Comparison of ENCODE assay signal across 1 cellular context in the genomic region with DNA sequence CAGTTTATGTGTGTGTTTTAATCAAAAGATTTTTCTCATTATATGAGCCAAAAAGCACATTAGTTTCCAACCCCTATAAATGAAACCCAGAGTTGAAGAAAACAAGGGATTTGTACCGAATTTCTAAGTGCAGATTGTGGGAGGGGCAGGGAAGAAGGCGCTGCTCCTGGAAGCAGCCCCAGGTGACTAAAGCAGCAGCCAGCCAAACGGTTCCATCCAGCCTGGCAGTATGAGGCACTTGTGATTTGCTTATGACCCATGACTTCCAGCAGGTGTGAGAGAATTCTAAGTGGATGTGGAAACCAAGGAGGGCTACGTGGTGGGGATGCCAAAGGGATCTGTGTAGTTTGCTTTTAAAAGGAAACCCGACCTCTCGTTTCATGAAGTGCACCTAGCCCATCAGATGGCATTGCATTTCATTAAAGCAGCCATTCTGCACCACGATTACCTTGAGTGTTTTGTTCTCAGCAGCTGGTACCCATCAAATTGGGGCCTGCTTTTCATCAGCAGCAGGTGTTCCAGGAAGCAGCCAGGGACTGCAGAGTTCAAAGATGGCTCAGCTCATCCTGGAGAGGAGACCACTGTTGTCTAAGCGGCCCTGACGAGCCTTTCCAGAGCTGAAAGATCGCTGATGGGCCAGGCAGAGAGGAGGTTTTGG.
TF ChIP-seq lines count a peak whose summit lies in the region.

No MANE protein-coding gene starts in this region.

TF ChIP-seq in GM23338, 12 proteins besides CTCF, POLR2A, EP300 and RAD21 (continued from another document):
- TF ChIP-seq, protein P1, sequence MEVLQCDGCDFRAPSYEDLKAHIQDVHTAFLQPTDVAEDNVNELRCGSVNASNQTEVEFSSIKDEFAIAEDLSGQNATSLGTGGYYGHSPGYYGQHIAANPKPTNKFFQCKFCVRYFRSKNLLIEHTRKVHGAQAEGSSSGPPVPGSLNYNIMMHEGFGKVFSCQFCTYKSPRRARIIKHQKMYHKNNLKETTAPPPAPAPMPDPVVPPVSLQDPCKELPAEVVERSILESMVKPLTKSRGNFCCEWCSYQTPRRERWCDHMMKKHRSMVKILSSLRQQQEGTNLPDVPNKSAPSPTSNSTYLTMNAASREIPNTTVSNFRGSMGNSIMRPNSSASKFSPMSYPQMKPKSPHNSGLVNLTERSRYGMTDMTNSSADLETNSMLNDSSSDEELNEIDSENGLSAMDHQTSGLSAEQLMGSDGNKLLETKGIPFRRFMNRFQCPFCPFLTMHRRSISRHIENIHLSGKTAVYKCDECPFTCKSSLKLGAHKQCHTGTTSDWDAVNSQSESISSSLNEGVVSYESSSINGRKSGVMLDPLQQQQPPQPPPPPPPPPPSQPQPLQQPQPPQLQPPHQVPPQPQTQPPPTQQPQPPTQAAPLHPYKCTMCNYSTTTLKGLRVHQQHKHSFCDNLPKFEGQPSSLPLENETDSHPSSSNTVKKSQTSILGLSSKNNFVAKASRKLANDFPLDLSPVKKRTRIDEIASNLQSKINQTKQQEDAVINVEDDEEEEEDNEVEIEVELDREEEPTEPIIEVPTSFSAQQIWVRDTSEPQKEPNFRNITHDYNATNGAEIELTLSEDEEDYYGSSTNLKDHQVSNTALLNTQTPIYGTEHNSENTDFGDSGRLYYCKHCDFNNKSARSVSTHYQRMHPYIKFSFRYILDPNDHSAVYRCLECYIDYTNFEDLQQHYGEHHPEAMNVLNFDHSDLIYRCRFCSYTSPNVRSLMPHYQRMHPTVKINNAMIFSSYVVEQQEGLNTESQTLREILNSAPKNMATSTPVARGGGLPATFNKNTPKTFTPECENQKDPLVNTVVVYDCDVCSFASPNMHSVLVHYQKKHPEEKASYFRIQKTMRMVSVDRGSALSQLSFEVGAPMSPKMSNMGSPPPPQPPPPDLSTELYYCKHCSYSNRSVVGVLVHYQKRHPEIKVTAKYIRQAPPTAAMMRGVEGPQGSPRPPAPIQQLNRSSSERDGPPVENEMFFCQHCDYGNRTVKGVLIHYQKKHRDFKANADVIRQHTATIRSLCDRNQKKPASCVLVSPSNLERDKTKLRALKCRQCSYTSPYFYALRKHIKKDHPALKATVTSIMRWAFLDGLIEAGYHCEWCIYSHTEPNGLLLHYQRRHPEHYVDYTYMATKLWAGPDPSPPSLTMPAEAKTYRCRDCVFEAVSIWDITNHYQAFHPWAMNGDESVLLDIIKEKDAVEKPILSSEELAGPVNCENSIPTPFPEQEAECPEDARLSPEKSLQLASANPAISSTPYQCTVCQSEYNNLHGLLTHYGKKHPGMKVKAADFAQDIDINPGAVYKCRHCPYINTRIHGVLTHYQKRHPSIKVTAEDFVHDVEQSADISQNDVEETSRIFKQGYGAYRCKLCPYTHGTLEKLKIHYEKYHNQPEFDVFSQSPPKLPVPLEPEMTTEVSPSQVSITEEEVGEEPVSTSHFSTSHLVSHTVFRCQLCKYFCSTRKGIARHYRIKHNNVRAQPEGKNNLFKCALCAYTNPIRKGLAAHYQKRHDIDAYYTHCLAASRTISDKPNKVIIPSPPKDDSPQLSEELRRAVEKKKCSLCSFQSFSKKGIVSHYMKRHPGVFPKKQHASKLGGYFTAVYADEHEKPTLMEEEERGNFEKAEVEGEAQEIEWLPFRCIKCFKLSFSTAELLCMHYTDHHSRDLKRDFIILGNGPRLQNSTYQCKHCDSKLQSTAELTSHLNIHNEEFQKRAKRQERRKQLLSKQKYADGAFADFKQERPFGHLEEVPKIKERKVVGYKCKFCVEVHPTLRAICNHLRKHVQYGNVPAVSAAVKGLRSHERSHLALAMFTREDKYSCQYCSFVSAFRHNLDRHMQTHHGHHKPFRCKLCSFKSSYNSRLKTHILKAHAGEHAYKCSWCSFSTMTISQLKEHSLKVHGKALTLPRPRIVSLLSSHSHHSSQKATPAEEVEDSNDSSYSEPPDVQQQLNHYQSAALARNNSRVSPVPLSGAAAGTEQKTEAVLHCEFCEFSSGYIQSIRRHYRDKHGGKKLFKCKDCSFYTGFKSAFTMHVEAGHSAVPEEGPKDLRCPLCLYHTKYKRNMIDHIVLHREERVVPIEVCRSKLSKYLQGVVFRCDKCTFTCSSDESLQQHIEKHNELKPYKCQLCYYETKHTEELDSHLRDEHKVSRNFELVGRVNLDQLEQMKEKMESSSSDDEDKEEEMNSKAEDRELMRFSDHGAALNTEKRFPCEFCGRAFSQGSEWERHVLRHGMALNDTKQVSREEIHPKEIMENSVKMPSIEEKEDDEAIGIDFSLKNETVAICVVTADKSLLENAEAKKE (CRISPR knock-in tag; IDR thresholded peaks at IDR 0.05), result no peak
- TF ChIP-seq NANOG (IDR thresholded peaks at IDR 0.05; ENCODE audit: borderline replicate concordance) (no peak), POLR2AphosphoS5 (IDR thresholded peaks at IDR 0.05; ENCODE audit: low read depth) (no peak), EZH2phosphoT487 (IDR thresholded peaks at IDR 0.05; ENCODE audit: unreplicated experiment) (no peak), ZNF114 (CRISPR knock-in tag; IDR thresholded peaks at IDR 0.05) (no peak), STAT1 (IDR thresholded peaks at IDR 0.05; ENCODE audit: unreplicated experiment) (no peak), ZNF331 (CRISPR knock-in tag; IDR thresholded peaks at IDR 0.05; ENCODE audit: low read depth) (no peak), CREB1 (CRISPR knock-in tag; IDR thresholded peaks at IDR 0.05; ENCODE audit: low read depth) (no peak)
- TF ChIP-seq, protein P2, sequence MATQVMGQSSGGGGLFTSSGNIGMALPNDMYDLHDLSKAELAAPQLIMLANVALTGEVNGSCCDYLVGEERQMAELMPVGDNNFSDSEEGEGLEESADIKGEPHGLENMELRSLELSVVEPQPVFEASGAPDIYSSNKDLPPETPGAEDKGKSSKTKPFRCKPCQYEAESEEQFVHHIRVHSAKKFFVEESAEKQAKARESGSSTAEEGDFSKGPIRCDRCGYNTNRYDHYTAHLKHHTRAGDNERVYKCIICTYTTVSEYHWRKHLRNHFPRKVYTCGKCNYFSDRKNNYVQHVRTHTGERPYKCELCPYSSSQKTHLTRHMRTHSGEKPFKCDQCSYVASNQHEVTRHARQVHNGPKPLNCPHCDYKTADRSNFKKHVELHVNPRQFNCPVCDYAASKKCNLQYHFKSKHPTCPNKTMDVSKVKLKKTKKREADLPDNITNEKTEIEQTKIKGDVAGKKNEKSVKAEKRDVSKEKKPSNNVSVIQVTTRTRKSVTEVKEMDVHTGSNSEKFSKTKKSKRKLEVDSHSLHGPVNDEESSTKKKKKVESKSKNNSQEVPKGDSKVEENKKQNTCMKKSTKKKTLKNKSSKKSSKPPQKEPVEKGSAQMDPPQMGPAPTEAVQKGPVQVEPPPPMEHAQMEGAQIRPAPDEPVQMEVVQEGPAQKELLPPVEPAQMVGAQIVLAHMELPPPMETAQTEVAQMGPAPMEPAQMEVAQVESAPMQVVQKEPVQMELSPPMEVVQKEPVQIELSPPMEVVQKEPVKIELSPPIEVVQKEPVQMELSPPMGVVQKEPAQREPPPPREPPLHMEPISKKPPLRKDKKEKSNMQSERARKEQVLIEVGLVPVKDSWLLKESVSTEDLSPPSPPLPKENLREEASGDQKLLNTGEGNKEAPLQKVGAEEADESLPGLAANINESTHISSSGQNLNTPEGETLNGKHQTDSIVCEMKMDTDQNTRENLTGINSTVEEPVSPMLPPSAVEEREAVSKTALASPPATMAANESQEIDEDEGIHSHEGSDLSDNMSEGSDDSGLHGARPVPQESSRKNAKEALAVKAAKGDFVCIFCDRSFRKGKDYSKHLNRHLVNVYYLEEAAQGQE (IDR thresholded peaks at IDR 0.05; ENCODE audit: unreplicated experiment), result no peak
- TF ChIP-seq, protein P3, sequence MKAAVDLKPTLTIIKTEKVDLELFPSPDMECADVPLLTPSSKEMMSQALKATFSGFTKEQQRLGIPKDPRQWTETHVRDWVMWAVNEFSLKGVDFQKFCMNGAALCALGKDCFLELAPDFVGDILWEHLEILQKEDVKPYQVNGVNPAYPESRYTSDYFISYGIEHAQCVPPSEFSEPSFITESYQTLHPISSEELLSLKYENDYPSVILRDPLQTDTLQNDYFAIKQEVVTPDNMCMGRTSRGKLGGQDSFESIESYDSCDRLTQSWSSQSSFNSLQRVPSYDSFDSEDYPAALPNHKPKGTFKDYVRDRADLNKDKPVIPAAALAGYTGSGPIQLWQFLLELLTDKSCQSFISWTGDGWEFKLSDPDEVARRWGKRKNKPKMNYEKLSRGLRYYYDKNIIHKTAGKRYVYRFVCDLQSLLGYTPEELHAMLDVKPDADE (IDR thresholded peaks at IDR 0.05), result no peak
